ENCODE assay signal across 20 cellular contexts in genomic region chr18:48485828-48486405, GRCh38. TPM values are rescaled to one million over a fixed set of nuclear protein-coding genes. Genes with fewer than 3 reads are reported as not detected.
DNase-seq lines count a peak whose midpoint lies in the region; ATAC-seq, FAIRE-seq and TF ChIP-seq lines count a peak whose summit lies in the region.
"Had no signal": no experiment of that assay in that cellular context is flagged by ENCODE, and none has a peak within 500 bp of the region (broad histone marks: within the 10 kb centered on the region; RNA-seq: fewer than 3 reads in every experiment).

No MANE protein-coding gene starts in this region.

- TF ChIP-seq EP300 in A549 (IDR thresholded peaks at IDR 0.05) = no peak
- no peak for TF ChIP-seq EP300 in stomach (IDR thresholded peaks at IDR 0.05)
- no peak for TF ChIP-seq EP300 in suprapubic skin (IDR thresholded peaks at IDR 0.05)

- peak overlapping the region; percentile 73 to 87; a peak in 5 of 6 replicates for H3K27ac ChIP-seq in A549
- H3K27ac ChIP-seq in IMR-90 (ENCODE audit: insufficient read depth, low read length) = no peak overlapping the region
- peak overlapping the region; percentile 71 for H3K27ac ChIP-seq in hepatocyte
- H3K27ac ChIP-seq in stomach = peak overlapping the region in 3 of 5 donors; percentile 3 to 23 (median 16)
- no peak overlapping the region for H3K27ac ChIP-seq in suprapubic skin
- H3K27ac ChIP-seq: HL-60, KMS-11 had no signal

- H3K27me3 ChIP-seq in IMR-90 (ENCODE audit: control insufficient read depth, insufficient read depth, low read length) (no peaks in the 10 kb centered on the region), hepatocyte (no peaks in the 10 kb centered on the region), stomach (no peaks in the 10 kb centered on the region), suprapubic skin (no peaks in the 10 kb centered on the region)
- H3K27me3 ChIP-seq: BE2C had no signal

- no peaks in the 10 kb centered on the region for H3K9me2 ChIP-seq in hepatocyte (replicated peaks; ENCODE audit: insufficient read depth)

- H4K20me1 ChIP-seq in IMR-90 (ENCODE audit: insufficient read depth, low read length) (no peaks in the 10 kb centered on the region), hepatocyte (ENCODE audit: insufficient read depth, poor library complexity, severe bottlenecking) (no peaks in the 10 kb centered on the region)

- H3K4me1 Mint-ChIP-seq in WTC11 = no peaks in the 10 kb centered on the region
- H3K4me1 Mint-ChIP-seq: H9 had no signal

- peak overlapping the region; percentile 43 for H2BK120ac ChIP-seq in IMR-90 (ENCODE audit: low read depth, low read length)

- H3K14ac ChIP-seq in IMR-90 (replicated peaks; ENCODE audit: low read depth, low read length) = peak overlapping the region; percentile 61; the same call in 1 of the 2 replicates

- CTCF ChIA-PET in A549 (lab: Yijun Ruan, JAX) = interaction anchor here (1.3 to 5.1 kb wide), 2 partner anchors 11 to 190 kb away, joined by 3 to 40 read pairs; no protein-coding TSS in a partner anchor
- CTCF ChIA-PET in IMR-90 (lab: Yijun Ruan, JAX) = interaction anchor here (1.9 kb wide), 1 partner anchor 10 kb away, joined by 5 read pairs; no protein-coding TSS in a partner anchor
- CTCF ChIA-PET in WTC11 (lab: Charles Lee) = interaction anchor here (1.4 to 1.5 kb wide), 2 partner anchors 10 to 178 kb away, joined by 3 to 4 read pairs; no protein-coding TSS in a partner anchor

- DNase-seq in A549 (ENCODE audit: low read depth in 1 of 2, low spot score in 1 of 2) = no peak
- no peak for DNase-seq in IMR-90
- DNase-seq in hepatocyte (ENCODE audit: low spot score) = no peak
- no peak for DNase-seq in stomach
- no peak for DNase-seq in suprapubic skin (ENCODE audit: low spot score in 2 of 2)
- DNase-seq in WTC11 (ENCODE audit: low spot score) = no peak
- DNase-seq: 8988T, BE2C, DMS79 treated with DMSO at 0.1 percent for 48 hours, H9, NCI-H1092 treated with DMSO at 0.1 percent for 48 hours, NCI-H1436 treated with DMSO at 0.1 percent for 48 hours, NCI-H1930, NCI-H2227 treated with DMSO at 0.1 percent for 48 hours, NCI-H510A, NCI-H748 treated with DMSO at 0.1 percent for 48 hours had no signal

- no peak overlapping the region for H4K8ac ChIP-seq in IMR-90 (ENCODE audit: low read depth in 2 of 2, low read length in 2 of 2)

- 0 out of 3 replicates have a peak, but pooled peaks cover 7% of the 10 kb centered on the region for H3K9me3 ChIP-seq in A549
- H3K9me3 ChIP-seq in IMR-90 (ENCODE audit: control insufficient read depth, insufficient read depth, low read length) = peaks cover 4% of the 10 kb centered on the region; the same call in 1 of the 2 replicates
- H3K9me3 ChIP-seq in hepatocyte (ENCODE audit: low read depth) = no peaks in the 10 kb centered on the region
- H3K9me3 ChIP-seq in stomach = no peaks in the 10 kb centered on the region
- no peaks in the 10 kb centered on the region for H3K9me3 ChIP-seq in suprapubic skin
- H3K9me3 ChIP-seq: BE2C had no signal

- no peaks in the 10 kb centered on the region for H3K79me2 ChIP-seq in hepatocyte

- H2BK15ac ChIP-seq in IMR-90 (ENCODE audit: low read depth, low read length) = peak overlapping the region; percentile 31; the same call in 2 of the 3 replicates

- peak overlapping the region; percentile 48; the same call in 1 of the 2 replicates for H3K23ac ChIP-seq in IMR-90 (ENCODE audit: low read depth, low read length)

- H2BK20ac ChIP-seq in IMR-90 (ENCODE audit: low read depth, low read length) = peak overlapping the region; percentile 52; the same call in 1 of the 2 replicates

- H3K4me3 Mint-ChIP-seq in WTC11 = no peak overlapping the region
- H3K4me3 Mint-ChIP-seq: H9, HFFc6 had no signal

- peak overlapping the region; percentile 75 for H3K18ac ChIP-seq in IMR-90 (ENCODE audit: low read depth, low read length)

- TF ChIP-seq POLR2A in A549 (IDR thresholded peaks at IDR 0.05; ENCODE audit: low read length) = no peak
- TF ChIP-seq POLR2A in IMR-90 (IDR thresholded peaks at IDR 0.05; ENCODE audit: low read depth, low read length) = no peak
- TF ChIP-seq POLR2A in stomach (IDR thresholded peaks at IDR 0.05) = no peak
- no peak for TF ChIP-seq POLR2A in suprapubic skin (IDR thresholded peaks at IDR 0.05)

- no peak for TF ChIP-seq CTCF in A549 (IDR thresholded peaks at IDR 0.05)
- no peak for TF ChIP-seq CTCF in IMR-90 (conservative IDR thresholded peaks at IDR 0.05; ENCODE audit: low read depth, low read length)
- no peak for TF ChIP-seq CTCF in hepatocyte (IDR thresholded peaks at IDR 0.05; ENCODE audit: poor library complexity)
- no peak for TF ChIP-seq CTCF in stomach (IDR thresholded peaks at IDR 0.05)
- no peak for TF ChIP-seq CTCF in suprapubic skin (IDR thresholded peaks at IDR 0.05)
- TF ChIP-seq CTCF in WTC11 (IDR thresholded peaks at IDR 0.05) = no peak

- H2AFZ ChIP-seq in IMR-90 (replicated peaks; ENCODE audit: low read length, poor library complexity) = no peak overlapping the region
- no peak overlapping the region for H2AFZ ChIP-seq in hepatocyte

- POLR2A ChIA-PET in A549 (lab: Yijun Ruan, JAX) = interaction anchor here (0.7 kb wide), 1 partner anchor 75 kb away, joined by 4 read pairs; no protein-coding TSS in a partner anchor
- POLR2A ChIA-PET in IMR-90 (lab: Charles Lee; ENCODE audit: unreplicated experiment) = no interaction called here
- POLR2A ChIA-PET in WTC11 (lab: Charles Lee) = no interaction called here

- peaks cover 6% of the 10 kb centered on the region; the same call in 1 of the 2 replicates for H3K9me1 ChIP-seq in IMR-90 (ENCODE audit: insufficient read depth, low read length)

- dilution Hi-C loops in IMR-90 (cut with HindIII; ENCODE audit: low sequenced_read_pairs, unreplicated experiment) = no loop called here

- FAIRE-seq in A549 (lab: Jason Lieb, UNC) = no peak

- H3K9me3 Mint-ChIP-seq in WTC11 = peaks cover 12% of the 10 kb centered on the region
- H3K9me3 Mint-ChIP-seq: H9, HFFc6 had no signal

- TF ChIP-seq RAD21 in A549 (conservative IDR thresholded peaks at IDR 0.05 in 1 of 2, IDR thresholded peaks at IDR 0.05 in 1 of 2) (no peak), IMR-90 (IDR thresholded peaks at IDR 0.05; ENCODE audit: low read length) (no peak)

- peak overlapping the region; percentile 24; the same call in 1 of the 2 replicates for H3K4ac ChIP-seq in IMR-90 (ENCODE audit: low read depth, low read length)

- H3K4me1 ChIP-seq in A549 = peaks cover 38% of the 10 kb centered on the region
- H3K4me1 ChIP-seq in IMR-90 (ENCODE audit: control insufficient read depth, insufficient read depth, low read length) = peaks cover 15% of the 10 kb centered on the region
- peaks cover 39% of the 10 kb centered on the region for H3K4me1 ChIP-seq in hepatocyte (ENCODE audit: insufficient read depth)
- peaks cover 6 to 18% (median 9%) of the 10 kb centered on the region in 4 donors for H3K4me1 ChIP-seq in stomach
- H3K4me1 ChIP-seq in suprapubic skin = no peaks in the 10 kb centered on the region

- ATAC-seq in A549 (no peak), IMR-90 (ENCODE audit: low read depth) (no peak), WTC11 (no peak), GM19035 (IDR thresholded peaks at IDR 0.05; ENCODE audit: unreplicated experiment) (no peak)

- peak overlapping the region; percentile 75; the same call in 1 of the 2 replicates for H2AK5ac ChIP-seq in IMR-90 (ENCODE audit: low read depth, low read length)

- WGBS in A549 (ENCODE audit: missing lambda C conversion rate) = 75% methylated on average over 5 of the region's 5 CpGs
- 50% methylated on average over 2 of the region's 5 CpGs; no CpG with 5 or more reads in 1 of the 2 experiments for WGBS in IMR-90 (ENCODE audit: extremely low coverage in 2 of 2, insufficient read length in 1 of 2), 2 experiments
- WGBS in hepatocyte (ENCODE audit: low lambda C conversion rate, missing lambda C conversion rate) = 75% methylated on average over 5 of the region's 5 CpGs
- WGBS in stomach, 5 donors = 74 to 77% (median 76%) methylated on average over 5 of the region's 5 CpGs
- 77% methylated on average over 5 of the region's 5 CpGs for WGBS in suprapubic skin

- H3K56ac ChIP-seq in IMR-90 (ENCODE audit: extremely low read depth, insufficient read depth, low read length) = no peak overlapping the region

- in situ Hi-C loops in IMR-90 (cut with MboI; ENCODE audit: low sequenced_read_pairs) = loop anchor here (25.0 kb wide), 1 partner anchor 751 kb away; no protein-coding TSS in a partner anchor

- H4K5ac ChIP-seq in IMR-90 (ENCODE audit: low read depth, low read length) = peak overlapping the region; percentile 35; the same call in 1 of the 2 replicates

- H3K4me3 ChIP-seq in A549 (no peak overlapping the region), IMR-90 (ENCODE audit: insufficient read depth, low read depth, low read length) (no peak overlapping the region), hepatocyte (no peak overlapping the region), stomach (no peak overlapping the region), suprapubic skin (no peak overlapping the region)

- intact Hi-C loops in IMR-90 (cut with micrococcal nuclease) (no loop called here), stomach (cut with DNase I; ENCODE audit: low total_unique reads) (no loop called here)

- H3K4me2 ChIP-seq in A549 (peak overlapping the region; percentile 50; the same call in 1 of the 3 replicates), IMR-90 (ENCODE audit: low read depth, low read length) (no peak overlapping the region; the same call in 1 of the 2 replicates), hepatocyte (peak overlapping the region; percentile 10)
- H3K4me2 ChIP-seq: KMS-11 had no signal

- H3K79me1 ChIP-seq in IMR-90 (ENCODE audit: low read depth in 1 of 2, low read length in 2 of 2) = no peaks in the 10 kb centered on the region; a peak in 1 of 4 replicates

- no peak overlapping the region for H4K91ac ChIP-seq in IMR-90 (ENCODE audit: insufficient read depth, low read depth, low read length)

- H3K27me3 Mint-ChIP-seq in WTC11 (ENCODE audit: low read depth) = no peaks in the 10 kb centered on the region; the same call in 1 of the 2 replicates

- H3K27ac Mint-ChIP-seq in WTC11 = no peak overlapping the region
- H3K27ac Mint-ChIP-seq: H9 had no signal

- no peak overlapping the region for H2AK9ac ChIP-seq in IMR-90 (replicated peaks; ENCODE audit: low read depth, low read length, poor library complexity)

- BruUV-seq in IMR-90 (replicated peaks; lab: Mats Ljungman, UMichigan) = no TSS peak

- H2BK5ac ChIP-seq in IMR-90 (ENCODE audit: low read depth, low read length, poor library complexity, severe bottlenecking) = no peak overlapping the region

- no peak overlapping the region for H3K9ac ChIP-seq in IMR-90 (ENCODE audit: low read depth, low read length)
- H3K9ac ChIP-seq: KMS-11 had no signal

- no peaks in the 10 kb centered on the region for H3K36me3 Mint-ChIP-seq in WTC11

- H3K36me3 ChIP-seq in IMR-90 (ENCODE audit: control insufficient read depth, insufficient read depth, low read length) = no peaks in the 10 kb centered on the region
- H3K36me3 ChIP-seq in hepatocyte (replicated peaks; ENCODE audit: insufficient read depth, low read depth) = no peaks in the 10 kb centered on the region
- H3K36me3 ChIP-seq in stomach = no peaks in the 10 kb centered on the region
- no peaks in the 10 kb centered on the region for H3K36me3 ChIP-seq in suprapubic skin
- H3K36me3 ChIP-seq: BE2C had no signal

RNA-seq across cellular contexts. Expression of gene CTIF, which starts 52.9 kb away (rescaled TPM):
- polyA plus RNA-seq in A549 (2011; rRNA removed) (14.6 and 17.0 TPM in 2 replicates), A549 (2017; fragmentation: RNase III; extraction: RNeasy Plus Mini Kit Qiagen cat#74134 plus additional on column Dnase treatment) (23.0 to 30.0 TPM (median 24.7 TPM) in 3 replicates), IMR-90 (2012; rRNA removed) (57.0 and 58.4 TPM in 2 replicates), hepatocyte (22.1 and 24.9 TPM in 2 replicates), stomach (10 to 100 TPM; 23.0 to 50.9 (median 32.2) TPM)
- 12.5 and 15.6 TPM in 2 replicates for polyA plus RNA-seq in A549 (2012; cell fraction: cytosol; rRNA removed)
- 55.4 and 60.4 TPM in 2 replicates for polyA plus RNA-seq in A549 (2012; cell fraction: nucleus; rRNA removed)
- 18.0 and 26.5 TPM in 2 replicates for polyA minus RNA-seq in A549 (2011; rRNA and poly(A)+ RNA removed)
- total RNA-seq in IMR-90 (2012; rRNA removed) (25.1 and 27.5 TPM in 2 replicates), hepatocyte (24.0 and 27.9 TPM in 2 replicates), stomach (100 to 1,000 TPM in 1 of 5 donors, 10 to 100 TPM in 4; 16.3 to 105 (median 28.4) TPM), suprapubic skin (10 to 100 TPM; 29.0 to 61.5 (median 37.7) TPM), WTC11 (2021) (18.9 to 28.5 TPM (median 20.4 TPM) in 3 replicates)
- polyA plus RNA-seq in IMR-90 (2012; cell fraction: cytosol; rRNA removed) = 28.8 and 51.0 TPM in 2 replicates
- 139 and 218 TPM in 2 replicates for polyA plus RNA-seq in IMR-90 (2012; cell fraction: nucleus; rRNA removed; ENCODE audit: low replicate concordance)

Comparison
In these comparisons a context has a peak if more than half of its experiments do, and no peak if none do; other contexts are left out.
1. H3K27ac ChIP-seq: peak in A549 (2 of 2), hepatocyte (single experiment) and stomach (3 of 5); none in IMR-90 (single experiment) and suprapubic skin (single experiment).